Comparison of ENCODE assay signal across 20 cellular contexts in genomic region chr22:49938565-49939136, GRCh38. TPM values are rescaled to one million over a fixed set of nuclear protein-coding genes. Genes with fewer than 3 reads are reported as not detected.
DNase-seq lines count a peak whose midpoint lies in the region; ATAC-seq and TF ChIP-seq lines count a peak whose summit lies in the region.
"Had no signal": no experiment of that assay in that cellular context is flagged by ENCODE, and none has a peak within 500 bp of the region (broad histone marks: within the 10 kb centered on the region; RNA-seq: fewer than 3 reads in every experiment).

No MANE protein-coding gene starts in this region.

- H3K36me3 ChIP-seq in CD8-positive, alpha-beta T cell (ENCODE audit: insufficient read depth, low read length), result no peaks in the 10 kb centered on the region
- H3K36me3 ChIP-seq in lower lobe of right lung (no peaks in the 10 kb centered on the region), SK-N-SH (replicated peaks in 1 of 2; ENCODE audit: control insufficient read depth in 1 of 2, insufficient read depth in 2 of 2, low read length in 1 of 2) (no peaks in the 10 kb centered on the region), prostate gland (no peaks in the 10 kb centered on the region)
- H3K36me3 ChIP-seq: BE2C, neural progenitor cell had no signal

- H4K20me1 ChIP-seq in SK-N-SH (ENCODE audit: insufficient read depth), result no peaks in the 10 kb centered on the region

- TF ChIP-seq CTCF in CD8-positive, alpha-beta T cell (IDR thresholded peaks at IDR 0.05), result no peak
- TF ChIP-seq CTCF in lower lobe of right lung (IDR thresholded peaks at IDR 0.05) (no peak), SK-N-SH (IDR thresholded peaks at IDR 0.05) (no peak), prostate gland (IDR thresholded peaks at IDR 0.05) (no peak)

- peaks cover 2% of the 10 kb centered on the region for H3K9me3 Mint-ChIP-seq in CD8-positive, alpha-beta T cell
- H3K9me3 Mint-ChIP-seq in activated T-helper 17 cell treated with anti-CD3 and anti-CD28 coated beads, Interleukin-2, amount 50 U/mL, for 72 hours, result no peaks in the 10 kb centered on the region
- H3K9me3 Mint-ChIP-seq in stimulated activated naive B cell treated with anti-CD40 and anti-IgM and Interleukin-4, amounts not matched to agents 10 μg/mL and 1 μg/mL and 100 μg/mL, for 72 hours, result no peaks in the 10 kb centered on the region
- H3K9me3 Mint-ChIP-seq: activated T-cell treated with anti-CD3 and anti-CD28 coated beads, Interleukin-2, amount 50 U/mL, for 24 hours; mesothelial cell of epicardium had no signal

- H3K9me2 ChIP-seq in SK-N-SH, result no peaks in the 10 kb centered on the region

- H3K27me3 Mint-ChIP-seq in CD8-positive, alpha-beta T cell (ENCODE audit: low read depth), result no peaks in the 10 kb centered on the region
- H3K27me3 Mint-ChIP-seq in activated T-helper 17 cell treated with anti-CD3 and anti-CD28 coated beads, Interleukin-2, amount 50 U/mL, for 72 hours, result no peaks in the 10 kb centered on the region
- H3K27me3 Mint-ChIP-seq in stimulated activated naive B cell treated with anti-CD40 and anti-IgM and Interleukin-4, amounts not matched to agents 10 μg/mL and 1 μg/mL and 100 μg/mL, for 72 hours, result no peaks in the 10 kb centered on the region
- H3K27me3 Mint-ChIP-seq: activated naive CD8-positive, alpha-beta T cell treated with anti-CD3 and anti-CD28 coated beads, Interleukin-2, amount 10 ng/mL, durations not matched to agents 7 days and 5 days; activated T-cell treated with anti-CD3 and anti-CD28 coated beads, Interleukin-2, amount 50 U/mL, for 24 hours had no signal

- no peaks in the 10 kb centered on the region for H3K27me3 ChIP-seq in CD8-positive, alpha-beta T cell (ENCODE audit: insufficient read depth, low read length)
- H3K27me3 ChIP-seq in lower lobe of right lung (ENCODE audit: low read depth), result no peaks in the 10 kb centered on the region
- H3K27me3 ChIP-seq in SK-N-SH (ENCODE audit: insufficient read depth), result no peaks in the 10 kb centered on the region
- H3K27me3 ChIP-seq in prostate gland (replicated peaks; ENCODE audit: insufficient read depth), result no peaks in the 10 kb centered on the region
- H3K27me3 ChIP-seq: BE2C had no signal

- no peak overlapping the region for H2AFZ ChIP-seq in SK-N-SH (ENCODE audit: low read depth)
- H2AFZ ChIP-seq: neural progenitor cell had no signal

- no peaks in the 10 kb centered on the region for H3K79me2 ChIP-seq in SK-N-SH (ENCODE audit: insufficient read depth)

- no peak for DNase-seq in CD8-positive, alpha-beta T cell
- DNase-seq in lower lobe of right lung, result no peak
- DNase-seq in stimulated activated naive B cell treated with anti-CD40 and anti-IgM and Interleukin-4, amounts not matched to agents 10 μg/mL and 1 μg/mL and 100 μg/mL, for 72 hours, result no peak
- DNase-seq in SHP77 (lab: John Stamatoyannopoulos, UW), result no peak
- no peak for DNase-seq in SK-N-SH
- no peak for DNase-seq in prostate gland (ENCODE audit: low spot score)
- DNase-seq: activated CD4-positive, alpha-beta T cell treated with anti-CD3 and anti-CD28 coated beads, Interleukin-2, amount 50 U/mL, for 4 hours; activated naive CD8-positive, alpha-beta T cell treated with anti-CD3 and anti-CD28 coated beads, Interleukin-2, amount 10 ng/mL, durations not matched to agents 7 days and 5 days; activated T-cell treated with anti-CD3 and anti-CD28 coated beads, Interleukin-2, amount 50 U/mL, for 24 hours; BE2C; DMS79; Karpas-422; NCI-H1436; stimulated activated CD4-positive, alpha-beta T cell treated with anti-CD3 and anti-CD28 coated beads, Interleukin-1b, Interleukin-23, amount 100 ng/mL, for 48 hours; SW 1271 had no signal

- intact Hi-C loops in CD8-positive, alpha-beta T cell (cut with DNase I, micrococcal nuclease), result loop anchor here in 1 of 2 experiments (10.0 kb wide), 1 partner anchor 246 kb away; the partner anchor contains the start of gene TRABD
- intact Hi-C loops in lower lobe of right lung (cut with DNase I) (no loop called here), prostate gland (cut with DNase I) (loop anchor here (10.0 kb wide), 1 partner anchor 266 kb away; the partner anchor contains the start of gene SELENOO)

- H3K4me3 ChIP-seq in CD8-positive, alpha-beta T cell (ENCODE audit: low read depth, low read length), result no peak overlapping the region
- H3K4me3 ChIP-seq in lower lobe of right lung (no peak overlapping the region), SK-N-SH (ENCODE audit: low read depth in 2 of 2, low read length in 1 of 2) (no peak overlapping the region), prostate gland (no peak overlapping the region)
- H3K4me3 ChIP-seq: neural progenitor cell had no signal

- no peak overlapping the region for H3K9ac ChIP-seq in SK-N-SH
- H3K9ac ChIP-seq: neural progenitor cell had no signal

- H3K4me1 ChIP-seq in CD8-positive, alpha-beta T cell (ENCODE audit: insufficient read depth, low read length), result peaks cover 21% of the 10 kb centered on the region
- H3K4me1 ChIP-seq in lower lobe of right lung, result peaks cover 43% of the 10 kb centered on the region
- peaks cover 6 to 18% of the 10 kb centered on the region in 2 experiments; a peak in 2 of 4 replicates for H3K4me1 ChIP-seq in SK-N-SH (ENCODE audit: control insufficient read depth in 1 of 2, insufficient read depth in 2 of 2, low read depth in 1 of 2, low read length in 1 of 2)
- peaks cover 18% of the 10 kb centered on the region for H3K4me1 ChIP-seq in prostate gland (replicated peaks)

- no peak overlapping the region for H3K27ac ChIP-seq in CD8-positive, alpha-beta T cell (ENCODE audit: low read depth, low read length)
- H3K27ac ChIP-seq in lower lobe of right lung (peak overlapping the region; percentile 99), SK-N-SH (ENCODE audit: low read depth in 2 of 2, low read length in 1 of 2) (no peak overlapping the region), prostate gland (no peak overlapping the region)
- H3K27ac ChIP-seq: neural progenitor cell had no signal

- no peak overlapping the region for H3K4me2 ChIP-seq in SK-N-SH
- H3K4me2 ChIP-seq: neural progenitor cell had no signal

- H3K4me1 Mint-ChIP-seq in CD8-positive, alpha-beta T cell (ENCODE audit: low read depth), result peaks cover 6% of the 10 kb centered on the region
- H3K4me1 Mint-ChIP-seq in activated T-helper 17 cell treated with anti-CD3 and anti-CD28 coated beads, Interleukin-2, amount 50 U/mL, for 72 hours, result no peaks in the 10 kb centered on the region
- peaks cover 18 to 49% of the 10 kb centered on the region in 2 donors for H3K4me1 Mint-ChIP-seq in stimulated activated naive B cell treated with anti-CD40 and anti-IgM and Interleukin-4, amounts not matched to agents 10 μg/mL and 1 μg/mL and 100 μg/mL, for 72 hours

- H3F3A ChIP-seq in SK-N-SH (replicated peaks; ENCODE audit: insufficient read depth), result no peaks in the 10 kb centered on the region

- CTCF ChIA-PET in CD8-positive, alpha-beta T cell (lab: Charles Lee), result interaction anchor here (1.2 to 1.3 kb wide), 3 partner anchors 8 to 270 kb away, joined by 3 read pairs; no protein-coding TSS in a partner anchor
- CTCF ChIA-PET in SK-N-SH (lab: Yijun Ruan, JAX), result interaction anchor here (1.2 to 1.3 kb wide), 2 partner anchors 9 to 55 kb away, joined by 3 to 4 read pairs; no protein-coding TSS in a partner anchor

- POLR2A ChIA-PET in CD8-positive, alpha-beta T cell (lab: Charles Lee), result interaction anchor here (0.9 to 1.3 kb wide), 2 partner anchors 22 to 32 kb away, joined by 3 read pairs; partner anchors contain the start of gene PIM3
- POLR2A ChIA-PET in SK-N-SH (lab: Yijun Ruan, JAX), result no interaction called here

- TF ChIP-seq RAD21 in SK-N-SH (IDR thresholded peaks at IDR 0.05; ENCODE audit: low read length), result no peak

- peak overlapping the region; percentile 60 for H3K27ac Mint-ChIP-seq in CD8-positive, alpha-beta T cell
- H3K27ac Mint-ChIP-seq in activated T-helper 17 cell treated with anti-CD3 and anti-CD28 coated beads, Interleukin-2, amount 50 U/mL, for 72 hours, result no peak overlapping the region
- H3K27ac Mint-ChIP-seq in stimulated activated naive B cell treated with anti-CD40 and anti-IgM and Interleukin-4, amounts not matched to agents 10 μg/mL and 1 μg/mL and 100 μg/mL, for 72 hours, result peak overlapping the region; percentile 76
- H3K27ac Mint-ChIP-seq: activated naive CD8-positive, alpha-beta T cell treated with anti-CD3 and anti-CD28 coated beads, Interleukin-2, amount 10 ng/mL, durations not matched to agents 7 days and 5 days; activated T-cell treated with anti-CD3 and anti-CD28 coated beads, Interleukin-2, amount 50 U/mL, for 24 hours; mesothelial cell of epicardium had no signal

- no peaks in the 10 kb centered on the region for H3K36me3 Mint-ChIP-seq in CD8-positive, alpha-beta T cell
- peaks cover 5% of the 10 kb centered on the region for H3K36me3 Mint-ChIP-seq in activated T-helper 17 cell treated with anti-CD3 and anti-CD28 coated beads, Interleukin-2, amount 50 U/mL, for 72 hours (ENCODE audit: low read depth)
- peaks cover 5 to 9% of the 10 kb centered on the region in 2 donors for H3K36me3 Mint-ChIP-seq in stimulated activated naive B cell treated with anti-CD40 and anti-IgM and Interleukin-4, amounts not matched to agents 10 μg/mL and 1 μg/mL and 100 μg/mL, for 72 hours
- H3K36me3 Mint-ChIP-seq: mesothelial cell of epicardium, neural progenitor cell had no signal

- no peaks in the 10 kb centered on the region for H3K9me3 ChIP-seq in CD8-positive, alpha-beta T cell (ENCODE audit: low read length)
- H3K9me3 ChIP-seq in lower lobe of right lung, result no peaks in the 10 kb centered on the region
- no peaks in the 10 kb centered on the region for H3K9me3 ChIP-seq in SK-N-SH
- no peaks in the 10 kb centered on the region for H3K9me3 ChIP-seq in prostate gland
- H3K9me3 ChIP-seq: BE2C had no signal

- TF ChIP-seq POLR2A in prostate gland (IDR thresholded peaks at IDR 0.05), result no peak

- ATAC-seq in CD8-positive, alpha-beta T cell, result no peak
- ATAC-seq in activated T-helper 17 cell treated with anti-CD3 and anti-CD28 coated beads, Interleukin-2, amount 50 U/mL, for 72 hours (replicated peaks), result no peak
- ATAC-seq in lower lobe of right lung, result no peak
- no peak for ATAC-seq in stimulated activated naive B cell treated with anti-CD40 and anti-IgM and Interleukin-4, amounts not matched to agents 10 μg/mL and 1 μg/mL and 100 μg/mL, for 72 hours (replicated peaks)
- ATAC-seq in GM19455 (IDR thresholded peaks at IDR 0.05; ENCODE audit: unreplicated experiment), result no peak
- ATAC-seq: Panc1 had no signal

- TF ChIP-seq EP300 in SK-N-SH (IDR thresholded peaks at IDR 0.05; ENCODE audit: borderline replicate concordance in 1 of 2, low read depth in 1 of 2, low read length in 1 of 2), result no peak

- 84% methylated on average over 9 of the region's 19 CpGs for WGBS in SK-N-SH (ENCODE audit: low lambda C conversion rate)
- 87% methylated on average over 19 of the region's 19 CpGs for WGBS in prostate gland

- no peak overlapping the region for H3K4me3 Mint-ChIP-seq in CD8-positive, alpha-beta T cell
- H3K4me3 Mint-ChIP-seq in activated T-helper 17 cell treated with anti-CD3 and anti-CD28 coated beads, Interleukin-2, amount 50 U/mL, for 72 hours, result peak overlapping the region; percentile 64
- no peak overlapping the region for H3K4me3 Mint-ChIP-seq in stimulated activated naive B cell treated with anti-CD40 and anti-IgM and Interleukin-4, amounts not matched to agents 10 μg/mL and 1 μg/mL and 100 μg/mL, for 72 hours
- H3K4me3 Mint-ChIP-seq: activated naive CD8-positive, alpha-beta T cell treated with anti-CD3 and anti-CD28 coated beads, Interleukin-2, amount 10 ng/mL, durations not matched to agents 7 days and 5 days; activated T-cell treated with anti-CD3 and anti-CD28 coated beads, Interleukin-2, amount 50 U/mL, for 24 hours; mesothelial cell of epicardium had no signal

RNA-seq across cellular contexts. Expression of gene CRELD2, which starts 20.2 kb away (rescaled TPM):
- total RNA-seq in CD8-positive, alpha-beta T cell, result 10 to 100 TPM; 26.3 to 28.1 TPM
- 10 to 100 TPM; 22.7 to 38.6 TPM for total RNA-seq in activated T-helper 17 cell treated with anti-CD3 and anti-CD28 coated beads, Interleukin-2, amount 50 U/mL, for 72 hours
- total RNA-seq in lower lobe of right lung, result 42.7 TPM
- 92.5 and 113 TPM in 2 replicates for polyA plus RNA-seq in SK-N-SH (2012; rRNA removed)
- polyA plus RNA-seq in SK-N-SH (2012; cell fraction: cytosol; rRNA removed), result 66.3 and 80.8 TPM in 2 replicates
- polyA plus RNA-seq in SK-N-SH (2012; cell fraction: nucleus; rRNA removed), result 104 and 142 TPM in 2 replicates
- 10 to 100 TPM; 55.1 to 70.1 TPM for total RNA-seq in prostate gland

RNA-seq across cellular contexts. Expression of gene ALG12, which starts 20.4 kb away (rescaled TPM):
- 10 to 100 TPM; 11.4 to 15.2 TPM for total RNA-seq in CD8-positive, alpha-beta T cell
- 10 to 100 TPM; 19.5 to 21.9 TPM for total RNA-seq in activated T-helper 17 cell treated with anti-CD3 and anti-CD28 coated beads, Interleukin-2, amount 50 U/mL, for 72 hours
- total RNA-seq in lower lobe of right lung (25.9 TPM), prostate gland (10 to 100 TPM; 26.1 to 33.6 TPM)
- polyA plus RNA-seq in SK-N-SH (2012; rRNA removed), result 7.5 and 9.9 TPM in 2 replicates
- polyA plus RNA-seq in SK-N-SH (2012; cell fraction: cytosol; rRNA removed), result 6.0 and 8.3 TPM in 2 replicates
- 23.2 and 25.7 TPM in 2 replicates for polyA plus RNA-seq in SK-N-SH (2012; cell fraction: nucleus; rRNA removed)

RNA-seq across cellular contexts. Expression of gene PIM3, which starts 21.9 kb away (rescaled TPM):
- total RNA-seq in CD8-positive, alpha-beta T cell, result 100 to 1,000 TPM; 316 to 328 TPM
- total RNA-seq in activated T-helper 17 cell treated with anti-CD3 and anti-CD28 coated beads, Interleukin-2, amount 50 U/mL, for 72 hours, result 100 to 1,000 TPM in 1 of 2 donors, 10 to 100 TPM in 1; 94.8 to 235 TPM
- total RNA-seq in lower lobe of right lung (94.7 TPM), prostate gland (100 to 1,000 TPM; 126 to 183 TPM)
- polyA plus RNA-seq in SK-N-SH (2012; rRNA removed), result 9.9 and 15.3 TPM in 2 replicates
- 6.3 and 10.1 TPM in 2 replicates for polyA plus RNA-seq in SK-N-SH (2012; cell fraction: cytosol; rRNA removed)
- polyA plus RNA-seq in SK-N-SH (2012; cell fraction: nucleus; rRNA removed), result 22.4 and 23.7 TPM in 2 replicates
